20 cellular contexts compared by ENCODE assay signal in genomic region chr3:184353546-184353941, GRCh38. TPM values are rescaled to one million over a fixed set of nuclear protein-coding genes. Genes with fewer than 3 reads are reported as not detected.
"Had no signal": no experiment of that assay in that cellular context is flagged by ENCODE, and none has a peak within 500 bp of the region (broad histone marks: within the 10 kb centered on the region; RNA-seq: fewer than 3 reads in every experiment).

No MANE protein-coding gene starts in this region.

- H3K36me3 Mint-ChIP-seq: activated CD4-positive, alpha-beta memory T cell treated with anti-CD3 and anti-CD28 coated beads for 36 hours had no signal

- H3K9me3 ChIP-seq: ascending aorta, body of pancreas had no signal

- H3K27ac Mint-ChIP-seq: activated CD4-positive, alpha-beta memory T cell treated with anti-CD3 and anti-CD28 coated beads for 36 hours; activated CD4-positive, alpha-beta T cell treated with anti-CD3 and anti-CD28 coated beads, Interleukin-2, amount 10 ng/mL, durations not matched to agents 24 days and 14 days; activated T-cell treated with anti-CD3 and anti-CD28 coated beads, Interleukin-2, amount 50 U/mL, for 72 hours; T-helper 17 cell; WTC11 had no signal

- H3K4me3 ChIP-seq: ascending aorta, body of pancreas had no signal

- H3K27me3 Mint-ChIP-seq: activated CD4-positive, alpha-beta memory T cell treated with anti-CD3 and anti-CD28 coated beads for 36 hours; activated CD4-positive, alpha-beta T cell treated with anti-CD3 and anti-CD28 coated beads, Interleukin-2, amount 10 ng/mL, durations not matched to agents 24 days and 14 days; T-helper 17 cell had no signal

- FAIRE-seq: bronchial epithelial cell had no signal

- H3K27me3 ChIP-seq: ascending aorta, body of pancreas had no signal

- H3K4me3 Mint-ChIP-seq: activated CD4-positive, alpha-beta memory T cell treated with anti-CD3 and anti-CD28 coated beads for 36 hours; activated CD4-positive, alpha-beta T cell treated with anti-CD3 and anti-CD28 coated beads, Interleukin-2, amount 10 ng/mL, durations not matched to agents 24 days and 14 days; activated T-cell treated with anti-CD3 and anti-CD28 coated beads, Interleukin-2, amount 50 U/mL, for 72 hours; T-helper 17 cell; WTC11 had no signal

- H3K27ac ChIP-seq: ascending aorta had no signal

- H3K4me1 ChIP-seq: ascending aorta had no signal

- H3K9me3 Mint-ChIP-seq: activated CD4-positive, alpha-beta memory T cell treated with anti-CD3 and anti-CD28 coated beads for 36 hours; activated CD4-positive, alpha-beta T cell treated with anti-CD3 and anti-CD28 coated beads, Interleukin-2, amount 10 ng/mL, durations not matched to agents 24 days and 14 days; activated T-cell treated with anti-CD3 and anti-CD28 coated beads, Interleukin-2, amount 50 U/mL, for 72 hours; WTC11 had no signal

- DNase-seq: amniotic stem cell, IMR-90, KG1, NCI-H1092, NCI-H2029 treated with DMSO at 0.1 percent for 48 hours, NCI-H510A, NCI-H526 treated with DMSO at 0.1 percent for 48 hours, SHP77 treated with DMSO at 0.1 percent for 48 hours had no signal

- H3K4me1 Mint-ChIP-seq: activated CD4-positive, alpha-beta T cell treated with anti-CD3 and anti-CD28 coated beads, Interleukin-2, amount 10 ng/mL, durations not matched to agents 24 days and 14 days; T-helper 17 cell had no signal

- ATAC-seq: body of pancreas had no signal

RNA-seq across cellular contexts. Expression of gene THPO, which starts 24.5 kb away (rescaled TPM):
- total RNA-seq: activated CD4-positive, alpha-beta memory T cell treated with anti-CD3 and anti-CD28 coated beads for 36 hours; activated CD4-positive, alpha-beta T cell treated with anti-CD3 and anti-CD28 coated beads, Interleukin-2, amount 10 ng/mL, durations not matched to agents 24 days and 14 days; activated CD8-positive, alpha-beta memory T cell treated with anti-CD3 and anti-CD28 coated beads for 36 hours; activated T-cell treated with anti-CD3 and anti-CD28 coated beads, Interleukin-2, amount 50 U/mL, for 72 hours; ascending aorta; body of pancreas; bronchial epithelial cell; IMR-90; LHCN-M2; M059J; OCI-LY7; T-helper 17 cell had no signal
- polyA plus RNA-seq: IMR-90 had no signal

RNA-seq across cellular contexts. Expression of gene CHRD, which starts 26.3 kb away (rescaled TPM):
- total RNA-seq: activated CD4-positive, alpha-beta T cell treated with anti-CD3 and anti-CD28 coated beads, Interleukin-2, amount 10 ng/mL, durations not matched to agents 24 days and 14 days; activated CD8-positive, alpha-beta memory T cell treated with anti-CD3 and anti-CD28 coated beads for 36 hours; bronchial epithelial cell; T-helper 17 cell had no signal
